In the genomic region with DNA sequence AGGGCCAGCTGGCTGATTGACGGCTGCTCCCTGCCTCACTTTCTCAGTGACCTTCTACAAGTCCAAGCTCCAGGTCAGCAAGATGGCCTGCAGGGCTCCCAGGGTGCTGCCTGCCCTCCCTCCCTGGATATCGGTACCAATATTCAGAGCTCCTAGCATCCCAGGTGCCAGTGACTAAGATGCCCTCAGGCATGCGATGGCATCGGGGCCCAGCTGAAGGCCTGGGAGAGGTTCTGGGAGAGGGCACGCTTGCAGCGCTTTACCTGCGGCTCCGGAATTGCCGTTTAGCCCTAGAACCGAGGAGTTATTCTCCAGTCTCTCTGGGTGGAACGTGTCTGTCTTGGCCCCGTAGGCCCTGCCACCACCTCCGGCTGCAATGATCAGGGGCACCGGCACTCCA, we compare ENCODE assay signal across 33 cellular contexts.
"Had no signal": no experiment of that assay in that cellular context is flagged by ENCODE, and none has a peak within 500 bp of the region (broad histone marks: within the 10 kb centered on the region; RNA-seq: fewer than 3 reads in every experiment).

No MANE protein-coding gene starts in this region.

- H3K9me3 ChIP-seq: adrenal gland, body of pancreas, breast epithelium had no signal

- DNase-seq: activated B cell treated with CpG ODN at 0.5 μM for 24 hours; activated CD4-positive, alpha-beta memory T cell treated with anti-CD3 and anti-CD28 coated beads for 36 hours; activated CD4-positive, alpha-beta T cell treated with anti-CD3 and anti-CD28 coated beads for 4 hours; activated CD4-positive, alpha-beta T cell treated with anti-CD3 and anti-CD28 coated beads, Interleukin-2, amount 10 ng/mL, durations not matched to agents 24 days and 14 days; activated CD4-positive, alpha-beta T cell treated with anti-CD3 and anti-CD28 coated beads, Interleukin-2, amount 50 U/mL, for 1 hour; activated CD4-positive, alpha-beta T cell treated with anti-CD3 and anti-CD28 coated beads, Interleukin-2, amount 50 U/mL, for 4 hours; activated CD4-positive, CD25-positive, alpha-beta regulatory T cell treated with anti-CD3 and anti-CD28 coated beads, Interleukin-2, amount 50 U/mL, for 72 hours; activated CD8-positive, alpha-beta memory T cell treated with anti-CD3 and anti-CD28 coated beads, Interleukin-2, amount 50 U/mL, for 4 hours; activated CD8-positive, alpha-beta T cell treated with anti-CD3 and anti-CD28 coated beads for 36 hours; activated effector memory CD4-positive, alpha-beta T cell treated with anti-CD3 and anti-CD28 coated beads, Interleukin-2, amount 50 U/mL, for 16 hours; activated gamma-delta T cell treated with Interleukin-2 at 50 U/mL for 16 hours; activated naive CD4-positive, alpha-beta T cell; activated naive CD4-positive, alpha-beta T cell treated with anti-CD3 and anti-CD28 coated beads for 36 hours; activated naive CD4-positive, alpha-beta T cell treated with anti-CD3 and anti-CD28 coated beads, Interleukin-2, amount 50 U/mL, for 16 hours; activated naive CD8-positive, alpha-beta T cell treated with anti-CD3 and anti-CD28 coated beads for 36 hours; activated T-cell treated with anti-CD3 and anti-CD28 coated beads for 4 hours; activated T-cell treated with anti-CD3 and anti-CD28 coated beads, Interleukin-2, amount 50 U/mL, for 1 hour; activated T-cell treated with anti-CD3 and anti-CD28 coated beads, Interleukin-2, amount 50 U/mL, for 4 hours; activated T-cell treated with anti-CD3 and anti-CD28 coated beads, Interleukin-2, amount 50 U/mL, for 72 hours; adrenal gland; amniotic stem cell; aorta; body of pancreas; brain microvascular endothelial cell; central memory CD4-positive, alpha-beta T cell; cerebellar nuclear complex; T-helper 1 cell; T-helper 2 cell; T-helper 9 cell had no signal

- H3K27ac ChIP-seq: adrenal gland, body of pancreas, brain microvascular endothelial cell, breast epithelium, VCaP had no signal

- H3K4me1 ChIP-seq: adrenal gland, body of pancreas, breast epithelium had no signal

- H3K27me3 ChIP-seq: adrenal gland, body of pancreas had no signal

- H3K4me3 ChIP-seq: adrenal gland, body of pancreas, breast epithelium had no signal

- ATAC-seq: activated CD8-positive, alpha-beta T cell treated with anti-CD3 and anti-CD28 coated beads for 36 hours; activated naive CD4-positive, alpha-beta T cell treated with anti-CD3 and anti-CD28 coated beads, Interleukin-2, amount 50 U/mL, for 72 hours; activated T-cell treated with anti-CD3 and anti-CD28 coated beads, Interleukin-2, amount 50 U/mL, for 4 hours; activated T-cell treated with anti-CD3 and anti-CD28 coated beads, Interleukin-2, amount 50 U/mL, for 72 hours; activated T-helper 17 cell treated with anti-CD3 and anti-CD28 coated beads, Interleukin-2, amount 50 U/mL, for 72 hours; body of pancreas had no signal

- H3K36me3 ChIP-seq: adrenal gland, brain microvascular endothelial cell, breast epithelium had no signal
